Comparison of ENCODE assay signal across 29 cellular contexts in genomic region chr5:135494196-135494595, GRCh38. TPM values are rescaled to one million over a fixed set of nuclear protein-coding genes. Genes with fewer than 3 reads are reported as not detected.
A peak's percentile ranks its signal among the peaks of the same experiment; 100 is the strongest.
DNase-seq lines count a peak whose midpoint lies in the region; ATAC-seq and TF ChIP-seq lines count a peak whose summit lies in the region.
"Had no signal": no experiment of that assay in that cellular context is flagged by ENCODE, and none has a peak within 500 bp of the region (broad histone marks: within the 10 kb centered on the region; RNA-seq: fewer than 3 reads in every experiment).

No MANE protein-coding gene starts in this region.

- H3K9me3 Mint-ChIP-seq in osteocyte (ENCODE audit: unreplicated experiment) = no peaks in the 10 kb centered on the region
- no peaks in the 10 kb centered on the region for H3K9me3 Mint-ChIP-seq in mesothelial cell of epicardium
- H3K9me3 Mint-ChIP-seq: activated CD8-positive, alpha-beta T cell treated with anti-CD3 and anti-CD28 coated beads for 36 hours; activated naive CD4-positive, alpha-beta T cell treated with anti-CD3 and anti-CD28 coated beads for 36 hours; activated T-helper 1 cell treated with anti-CD3 and anti-CD28 coated beads, Interleukin-12 subunit alpha, Interleukin-12 subunit beta, Interleukin-2, Interleukin-4 antibody, amounts not matched to agents 30 ng/mL and 10 ng/mL and 1 ng/mL, durations not matched to agents 14 hours and 24 hours and 36 hours; memory B cell; stimulated activated naive CD8-positive, alpha-beta T cell treated with anti-CD3 and anti-CD28 coated beads, Interleukin-15, amount 100 ng/mL, for 72 hours had no signal

- H3K4me3 Mint-ChIP-seq in osteocyte (ENCODE audit: unreplicated experiment) (no peak overlapping the region), mesothelial cell of epicardium (no peak overlapping the region)
- H3K4me3 Mint-ChIP-seq: activated CD8-positive, alpha-beta T cell treated with anti-CD3 and anti-CD28 coated beads for 36 hours; activated naive CD4-positive, alpha-beta T cell treated with anti-CD3 and anti-CD28 coated beads for 36 hours; activated T-helper 1 cell treated with anti-CD3 and anti-CD28 coated beads, Interleukin-12 subunit alpha, Interleukin-12 subunit beta, Interleukin-2, Interleukin-4 antibody, amounts not matched to agents 30 ng/mL and 10 ng/mL and 1 ng/mL, durations not matched to agents 14 hours and 24 hours and 36 hours; memory B cell; stimulated activated naive CD8-positive, alpha-beta T cell treated with anti-CD3 and anti-CD28 coated beads, Interleukin-15, amount 100 ng/mL, for 72 hours had no signal

- H3K36me3 Mint-ChIP-seq in osteocyte (ENCODE audit: unreplicated experiment) = no peaks in the 10 kb centered on the region
- no peaks in the 10 kb centered on the region for H3K36me3 Mint-ChIP-seq in mesothelial cell of epicardium
- H3K36me3 Mint-ChIP-seq: memory B cell had no signal

- H3K27me3 Mint-ChIP-seq in osteocyte (ENCODE audit: unreplicated experiment) = peaks cover 41% of the 10 kb centered on the region
- peaks cover 88% of the 10 kb centered on the region for H3K27me3 Mint-ChIP-seq in mesothelial cell of epicardium (ENCODE audit: low read depth)

- no peak overlapping the region for H3K4me3 ChIP-seq in right atrium auricular region
- no peak overlapping the region for H3K4me3 ChIP-seq in MG63
- H3K4me3 ChIP-seq: spleen, transverse colon had no signal

- TF ChIP-seq CTCF in right atrium auricular region (IDR thresholded peaks at IDR 0.05) (no peak), osteocyte (IDR thresholded peaks at IDR 0.05) (no peak), mesothelial cell of epicardium (IDR thresholded peaks at IDR 0.05; ENCODE audit: unreplicated experiment) (no peak)

- ATAC-seq in Right ventricle myocardium inferior (no peak), HG03460 (IDR thresholded peaks at IDR 0.05; ENCODE audit: unreplicated experiment) (no peak)
- ATAC-seq: activated CD8-positive, alpha-beta T cell treated with anti-CD3 and anti-CD28 coated beads for 36 hours; left lobe of liver had no signal

- DNase-seq in right atrium auricular region (ENCODE audit: low spot score) (peak; percentile 38), Right ventricle myocardium inferior (ENCODE audit: missing footprints) (no peak), ecto neural progenitor cell (ENCODE audit: low spot score) (peak; percentile 15), osteocyte (ENCODE audit: extremely low spot score, unreplicated experiment) (peak; percentile 38), mesothelial cell of epicardium (ENCODE audit: low spot score in 2 of 2, unreplicated experiment in 2 of 2) (no peak), MG63 (no peak)
- DNase-seq in stimulated activated CD4-positive, alpha-beta T cell treated with anti-CD3 and anti-CD28 coated beads, Interleukin-1b, Interleukin-23, amount 100 ng/mL, for 48 hours = no peak
- DNase-seq: activated CD8-positive, alpha-beta memory T cell treated with anti-CD3 and anti-CD28 coated beads, Interleukin-2, amount 50 U/mL, for 48 hours; activated CD8-positive, alpha-beta T cell treated with anti-CD3 and anti-CD28 coated beads for 36 hours; activated naive CD4-positive, alpha-beta T cell treated with anti-CD3 and anti-CD28 coated beads for 36 hours; Calu3; effector CD4-positive, alpha-beta T cell; MM.1S; NCI-H1105 treated with DMSO at 0.1 percent for 48 hours; NCI-H187 treated with DMSO at 0.1 percent for 48 hours; NCI-H2171 treated with DMSO at 0.1 percent for 48 hours; NCI-H510A treated with DMSO at 0.1 percent for 48 hours; posterior cingulate gyrus; right cardiac atrium; spleen; stimulated activated CD8-positive, alpha-beta memory T cell treated with anti-CD3 and anti-CD28 coated beads, Interleukin-4, amount 100 ng/mL, for 48 hours; stimulated activated naive CD8-positive, alpha-beta T cell treated with anti-CD3 and anti-CD28 coated beads, Interleukin-15, amount 100 ng/mL, for 72 hours; transverse colon had no signal

- no peaks in the 10 kb centered on the region for H3K36me3 ChIP-seq in right atrium auricular region
- H3K36me3 ChIP-seq in MG63 = no peaks in the 10 kb centered on the region
- H3K36me3 ChIP-seq: spleen, transverse colon had no signal

- H3K27ac Mint-ChIP-seq in osteocyte (ENCODE audit: unreplicated experiment) (no peak overlapping the region), mesothelial cell of epicardium (no peak overlapping the region)
- H3K27ac Mint-ChIP-seq: activated CD8-positive, alpha-beta T cell treated with anti-CD3 and anti-CD28 coated beads for 36 hours; activated naive CD4-positive, alpha-beta T cell treated with anti-CD3 and anti-CD28 coated beads for 36 hours; activated T-helper 1 cell treated with anti-CD3 and anti-CD28 coated beads, Interleukin-12 subunit alpha, Interleukin-12 subunit beta, Interleukin-2, Interleukin-4 antibody, amounts not matched to agents 30 ng/mL and 10 ng/mL and 1 ng/mL, durations not matched to agents 14 hours and 24 hours and 36 hours; memory B cell; stimulated activated naive CD8-positive, alpha-beta T cell treated with anti-CD3 and anti-CD28 coated beads, Interleukin-15, amount 100 ng/mL, for 72 hours had no signal

- peaks cover 0 to 13% of the 10 kb centered on the region in 2 donors for H3K4me1 ChIP-seq in right atrium auricular region

- H3K27me3 ChIP-seq in right atrium auricular region (peaks cover 12 to 15% of the 10 kb centered on the region in 2 donors), MG63 (no peaks in the 10 kb centered on the region)

- H3K4me1 Mint-ChIP-seq in osteocyte (ENCODE audit: unreplicated experiment) (peaks cover 21% of the 10 kb centered on the region), mesothelial cell of epicardium (peaks cover 24% of the 10 kb centered on the region)

- intact Hi-C loops in Right ventricle myocardium inferior (cut with DNase I) = no loop called here

- H3K27ac ChIP-seq in right atrium auricular region = no peak overlapping the region
- H3K27ac ChIP-seq: spleen, transverse colon had no signal

- H3K9me3 ChIP-seq in right atrium auricular region (no peaks in the 10 kb centered on the region), MG63 (no peaks in the 10 kb centered on the region)
- H3K9me3 ChIP-seq: spleen, transverse colon had no signal

RNA-seq across cellular contexts. Expression of gene NEUROG1, which starts 41.6 kb away (rescaled TPM):
- total RNA-seq in right atrium auricular region = not detected
- total RNA-seq in Right ventricle myocardium inferior = not detected
- not detected in 2 replicates for total RNA-seq in osteocyte
- total RNA-seq in mesothelial cell of epicardium = not detected in 3 replicates
- not detected in 2 replicates for total RNA-seq in MG63 (2014; rRNA removed; shearing (Covaris generic); ENCODE audit: low replicate concordance)
- total RNA-seq: A172; activated CD8-positive, alpha-beta T cell treated with anti-CD3 and anti-CD28 coated beads for 36 hours; activated naive CD4-positive, alpha-beta T cell treated with anti-CD3 and anti-CD28 coated beads for 36 hours; activated T-helper 1 cell treated with anti-CD3 and anti-CD28 coated beads, Interleukin-12 subunit alpha, Interleukin-12 subunit beta, Interleukin-2, Interleukin-4 antibody, amounts not matched to agents 30 ng/mL and 10 ng/mL and 1 ng/mL, durations not matched to agents 14 hours and 24 hours and 36 hours; Calu3; left lobe of liver; myocyte; right cardiac atrium; spleen; transverse colon had no signal

RNA-seq across cellular contexts. Expression of gene TIFAB, which starts 42.0 kb away (rescaled TPM):
- total RNA-seq in right atrium auricular region (not detected), Right ventricle myocardium inferior (not detected), osteocyte (not detected in 2 replicates), mesothelial cell of epicardium (not detected in 3 replicates)
- not detected in 2 replicates for total RNA-seq in MG63 (2014; rRNA removed; shearing (Covaris generic); ENCODE audit: low replicate concordance)
- total RNA-seq: A172; activated CD8-positive, alpha-beta T cell treated with anti-CD3 and anti-CD28 coated beads for 36 hours; activated naive CD4-positive, alpha-beta T cell treated with anti-CD3 and anti-CD28 coated beads for 36 hours; activated T-helper 1 cell treated with anti-CD3 and anti-CD28 coated beads, Interleukin-12 subunit alpha, Interleukin-12 subunit beta, Interleukin-2, Interleukin-4 antibody, amounts not matched to agents 30 ng/mL and 10 ng/mL and 1 ng/mL, durations not matched to agents 14 hours and 24 hours and 36 hours; Calu3; left lobe of liver; myocyte; right cardiac atrium had no signal

RNA-seq across cellular contexts. Expression of gene DCANP1, which starts 47.0 kb away (rescaled TPM):
- total RNA-seq in right atrium auricular region (not detected), Right ventricle myocardium inferior (not detected), osteocyte (not detected in 2 replicates), mesothelial cell of epicardium (not detected in 3 replicates)
- total RNA-seq in MG63 (2014; rRNA removed; shearing (Covaris generic); ENCODE audit: low replicate concordance) = not detected in 2 replicates
- total RNA-seq: A172; activated CD8-positive, alpha-beta T cell treated with anti-CD3 and anti-CD28 coated beads for 36 hours; activated naive CD4-positive, alpha-beta T cell treated with anti-CD3 and anti-CD28 coated beads for 36 hours; activated T-helper 1 cell treated with anti-CD3 and anti-CD28 coated beads, Interleukin-12 subunit alpha, Interleukin-12 subunit beta, Interleukin-2, Interleukin-4 antibody, amounts not matched to agents 30 ng/mL and 10 ng/mL and 1 ng/mL, durations not matched to agents 14 hours and 24 hours and 36 hours; Calu3; left lobe of liver; myocyte; right cardiac atrium had no signal

Comparison
In these comparisons a context has a peak if more than half of its experiments do, and no peak if none do; other contexts are left out.
1. DNase-seq: peak in right atrium auricular region (single experiment), ecto neural progenitor cell (single experiment) and osteocyte (single experiment); none in Right ventricle myocardium inferior (single experiment), mesothelial cell of epicardium (0 of 2), MG63 (single experiment) and stimulated activated CD4-positive, alpha-beta T cell treated with anti-CD3 and anti-CD28 coated beads, Interleukin-1b, Interleukin-23, amount 100 ng/mL, for 48 hours (single experiment).